Comparison of ENCODE assay signal across 8 cellular contexts in the genomic region with DNA sequence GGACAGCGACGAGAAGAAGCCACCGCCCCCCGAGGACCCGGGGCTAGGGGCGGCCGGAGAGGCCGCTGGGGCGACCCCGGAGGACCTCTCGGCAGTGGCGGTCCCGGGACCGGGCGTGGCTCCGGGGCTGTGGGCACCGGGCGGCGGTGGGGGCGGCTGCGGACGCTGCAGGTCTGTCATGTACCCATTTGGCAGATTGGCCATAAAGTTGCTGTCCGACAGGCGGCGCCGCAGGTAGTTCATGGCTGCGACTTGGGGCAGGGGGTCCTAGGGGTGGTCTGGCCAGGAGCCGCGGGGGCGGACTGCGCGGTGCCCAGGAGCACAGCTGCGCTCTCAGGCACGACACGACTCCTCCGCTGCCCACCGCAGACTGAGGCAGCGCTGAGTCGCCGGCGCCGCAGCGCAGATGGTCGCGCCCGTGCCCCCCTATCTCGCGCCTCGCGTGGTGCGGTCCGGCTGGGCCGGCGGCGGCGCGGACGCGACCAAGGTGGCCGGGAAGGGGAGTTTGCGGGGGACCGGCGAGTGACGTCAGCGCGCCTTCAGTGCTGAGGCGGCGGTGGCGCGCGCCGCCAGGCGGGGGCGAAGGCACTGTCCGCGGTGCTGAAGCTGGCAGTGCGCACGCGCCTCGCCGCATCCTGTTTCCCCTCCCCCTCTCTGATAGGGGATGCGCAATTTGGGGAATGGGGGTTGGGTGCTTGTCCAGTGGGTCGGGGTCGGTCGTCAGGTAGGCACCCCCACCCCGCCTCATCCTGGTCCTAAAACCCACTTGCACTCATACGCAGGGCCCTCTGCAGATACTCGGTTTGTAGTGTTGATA. TPM values are rescaled to one million over a fixed set of nuclear protein-coding genes. Genes with fewer than 3 reads are reported as not detected.
DNase-seq lines count a peak whose midpoint lies in the region; ATAC-seq and TF ChIP-seq lines count a peak whose summit lies in the region.

A gene (minus strand): TSS at position 372 of the 817 bp plus-strand sequence. CDS start 129 bp downstream, at position 243.

- no peak within 1 kb of the TSS for H3K27ac Mint-ChIP-seq in dendritic cell treated with granulocyte-macrophage colony-stimulating factor and Interleukin-4, amounts not matched to agents 40 ng/mL and 50 ng/mL, for 4 days

- TF ChIP-seq CTCF in GM12874 (IDR thresholded peaks at IDR 0.05; ENCODE audit: insufficient read depth, low read depth, low read length) (peak; percentile 57), liver (IDR thresholded peaks at IDR 0.05; ENCODE audit: low read depth, low read length, missing input control) (no peak)

- WGBS in liver = 3% methylated on average over 88 of the region's 88 CpGs

- H3K36me3 ChIP-seq in liver (ENCODE audit: control insufficient read depth in 4 of 4, insufficient read depth in 3 of 4, low read depth in 1 of 4, low read length in 3 of 4) = no peaks in the 10 kb centered on the region

- H3K4me1 Mint-ChIP-seq in dendritic cell treated with granulocyte-macrophage colony-stimulating factor and Interleukin-4, amounts not matched to agents 40 ng/mL and 50 ng/mL, for 4 days (ENCODE audit: low read depth) = peaks cover 27% of the 10 kb centered on the region

- no peaks in the 10 kb centered on the region for H3K9me3 Mint-ChIP-seq in dendritic cell treated with granulocyte-macrophage colony-stimulating factor and Interleukin-4, amounts not matched to agents 40 ng/mL and 50 ng/mL, for 4 days

- TF ChIP-seq RAD21 in liver (IDR thresholded peaks at IDR 0.05) = peak in 1 of 2 donors; percentile 11

- peaks cover 33% of the 10 kb centered on the region for H3K27me3 Mint-ChIP-seq in dendritic cell treated with granulocyte-macrophage colony-stimulating factor and Interleukin-4, amounts not matched to agents 40 ng/mL and 50 ng/mL, for 4 days

- peak within 1 kb of the TSS; percentile 60 for H3K4me3 Mint-ChIP-seq in dendritic cell treated with granulocyte-macrophage colony-stimulating factor and Interleukin-4, amounts not matched to agents 40 ng/mL and 50 ng/mL, for 4 days

- intact Hi-C loops in dendritic cell treated with granulocyte-macrophage colony-stimulating factor and Interleukin-4, amounts not matched to agents 40 ng/mL and 50 ng/mL, for 4 days (cut with micrococcal nuclease) = no loop called here

- no peaks in the 10 kb centered on the region for H3K27me3 ChIP-seq in liver (ENCODE audit: control insufficient read depth in 4 of 4, insufficient read depth in 4 of 4, low read length in 3 of 4)

- H3K36me3 Mint-ChIP-seq in dendritic cell treated with granulocyte-macrophage colony-stimulating factor and Interleukin-4, amounts not matched to agents 40 ng/mL and 50 ng/mL, for 4 days (ENCODE audit: low read depth) = peaks cover 2% of the 10 kb centered on the region

- H3K4me1 ChIP-seq in liver (ENCODE audit: control insufficient read depth in 4 of 4, insufficient read depth in 4 of 4, low read length in 3 of 4) = peaks cover 0 to 4% (median 0%) of the 10 kb centered on the region in 4 donors

- DNase-seq in NCI-H460 (ENCODE audit: extremely low read depth, low read depth) (peak; percentile 71), HT-29 (ENCODE audit: low spot score) (no peak)
- peak; percentile 73 to 74 for DNase-seq in activated CD4-positive, alpha-beta T cell treated with anti-CD3 and anti-CD28 coated beads, Interleukin-2, amount 50 U/mL, for 4 hours
- peak; percentile 79 for DNase-seq in stimulated activated CD4-positive, alpha-beta T cell treated with anti-CD3 and anti-CD28 coated beads, Interleukin-4, amount 100 ng/mL, for 1 hour

- peak within 1 kb of the TSS; percentile 29 to 43 (median 42) for H3K4me3 ChIP-seq in liver (ENCODE audit: low read depth in 1 of 3, low read length in 3 of 3)

- ATAC-seq in HG03135 (IDR thresholded peaks at IDR 0.05; ENCODE audit: unreplicated experiment) = peak; percentile 76

- H3K27ac ChIP-seq in liver (ENCODE audit: low read depth in 1 of 2, low read length in 2 of 2) = no peak within 1 kb of the TSS

- no peak within 1 kb of the TSS for H3K9ac ChIP-seq in liver (ENCODE audit: low read depth in 1 of 2, low read length in 2 of 2)

- no peaks in the 10 kb centered on the region for H3K9me3 ChIP-seq in liver (ENCODE audit: control insufficient read depth in 4 of 4, low read length in 3 of 4)

TF ChIP-seq in liver, 16 proteins besides CTCF, POLR2A, EP300 and RAD21:
- TF ChIP-seq JUND (IDR thresholded peaks at IDR 0.05) (no peak), FOXA2 (IDR thresholded peaks at IDR 0.05) (no peak), TAF1 (conservative IDR thresholded peaks at IDR 0.05) (no peak), NR2F2 (IDR thresholded peaks at IDR 0.05) (no peak), FOXA1 (IDR thresholded peaks at IDR 0.05) (no peak), HNF4A (conservative IDR thresholded peaks at IDR 0.05) (no peak), EGR1 (IDR thresholded peaks at IDR 0.05; ENCODE audit: low read depth in 2 of 2) (peak; percentile 82 to 90), HNF4G (IDR thresholded peaks at IDR 0.05) (no peak), YY1 (IDR thresholded peaks at IDR 0.05) (no peak), RXRA (IDR thresholded peaks at IDR 0.05) (no peak)
- TF ChIP-seq, protein P1, sequence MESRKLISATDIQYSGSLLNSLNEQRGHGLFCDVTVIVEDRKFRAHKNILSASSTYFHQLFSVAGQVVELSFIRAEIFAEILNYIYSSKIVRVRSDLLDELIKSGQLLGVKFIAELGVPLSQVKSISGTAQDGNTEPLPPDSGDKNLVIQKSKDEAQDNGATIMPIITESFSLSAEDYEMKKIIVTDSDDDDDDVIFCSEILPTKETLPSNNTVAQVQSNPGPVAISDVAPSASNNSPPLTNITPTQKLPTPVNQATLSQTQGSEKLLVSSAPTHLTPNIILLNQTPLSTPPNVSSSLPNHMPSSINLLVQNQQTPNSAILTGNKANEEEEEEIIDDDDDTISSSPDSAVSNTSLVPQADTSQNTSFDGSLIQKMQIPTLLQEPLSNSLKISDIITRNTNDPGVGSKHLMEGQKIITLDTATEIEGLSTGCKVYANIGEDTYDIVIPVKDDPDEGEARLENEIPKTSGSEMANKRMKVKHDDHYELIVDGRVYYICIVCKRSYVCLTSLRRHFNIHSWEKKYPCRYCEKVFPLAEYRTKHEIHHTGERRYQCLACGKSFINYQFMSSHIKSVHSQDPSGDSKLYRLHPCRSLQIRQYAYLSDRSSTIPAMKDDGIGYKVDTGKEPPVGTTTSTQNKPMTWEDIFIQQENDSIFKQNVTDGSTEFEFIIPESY (IDR thresholded peaks at IDR 0.05) = no peak
- TF ChIP-seq, protein P2, sequence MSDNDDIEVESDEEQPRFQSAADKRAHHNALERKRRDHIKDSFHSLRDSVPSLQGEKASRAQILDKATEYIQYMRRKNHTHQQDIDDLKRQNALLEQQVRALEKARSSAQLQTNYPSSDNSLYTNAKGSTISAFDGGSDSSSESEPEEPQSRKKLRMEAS (IDR thresholded peaks at IDR 0.05) = no peak
- TF ChIP-seq, protein P3, sequence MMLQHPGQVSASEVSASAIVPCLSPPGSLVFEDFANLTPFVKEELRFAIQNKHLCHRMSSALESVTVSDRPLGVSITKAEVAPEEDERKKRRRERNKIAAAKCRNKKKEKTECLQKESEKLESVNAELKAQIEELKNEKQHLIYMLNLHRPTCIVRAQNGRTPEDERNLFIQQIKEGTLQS (IDR thresholded peaks at IDR 0.05) = no peak
- TF ChIP-seq, protein P4, sequence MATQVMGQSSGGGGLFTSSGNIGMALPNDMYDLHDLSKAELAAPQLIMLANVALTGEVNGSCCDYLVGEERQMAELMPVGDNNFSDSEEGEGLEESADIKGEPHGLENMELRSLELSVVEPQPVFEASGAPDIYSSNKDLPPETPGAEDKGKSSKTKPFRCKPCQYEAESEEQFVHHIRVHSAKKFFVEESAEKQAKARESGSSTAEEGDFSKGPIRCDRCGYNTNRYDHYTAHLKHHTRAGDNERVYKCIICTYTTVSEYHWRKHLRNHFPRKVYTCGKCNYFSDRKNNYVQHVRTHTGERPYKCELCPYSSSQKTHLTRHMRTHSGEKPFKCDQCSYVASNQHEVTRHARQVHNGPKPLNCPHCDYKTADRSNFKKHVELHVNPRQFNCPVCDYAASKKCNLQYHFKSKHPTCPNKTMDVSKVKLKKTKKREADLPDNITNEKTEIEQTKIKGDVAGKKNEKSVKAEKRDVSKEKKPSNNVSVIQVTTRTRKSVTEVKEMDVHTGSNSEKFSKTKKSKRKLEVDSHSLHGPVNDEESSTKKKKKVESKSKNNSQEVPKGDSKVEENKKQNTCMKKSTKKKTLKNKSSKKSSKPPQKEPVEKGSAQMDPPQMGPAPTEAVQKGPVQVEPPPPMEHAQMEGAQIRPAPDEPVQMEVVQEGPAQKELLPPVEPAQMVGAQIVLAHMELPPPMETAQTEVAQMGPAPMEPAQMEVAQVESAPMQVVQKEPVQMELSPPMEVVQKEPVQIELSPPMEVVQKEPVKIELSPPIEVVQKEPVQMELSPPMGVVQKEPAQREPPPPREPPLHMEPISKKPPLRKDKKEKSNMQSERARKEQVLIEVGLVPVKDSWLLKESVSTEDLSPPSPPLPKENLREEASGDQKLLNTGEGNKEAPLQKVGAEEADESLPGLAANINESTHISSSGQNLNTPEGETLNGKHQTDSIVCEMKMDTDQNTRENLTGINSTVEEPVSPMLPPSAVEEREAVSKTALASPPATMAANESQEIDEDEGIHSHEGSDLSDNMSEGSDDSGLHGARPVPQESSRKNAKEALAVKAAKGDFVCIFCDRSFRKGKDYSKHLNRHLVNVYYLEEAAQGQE (IDR thresholded peaks at IDR 0.05) = peak; percentile 99

RNA-seq across cellular contexts. Expression of the gene that starts here (rescaled TPM):
- 0.14 TPM in 1 of 2 replicates, not detected in the other for total RNA-seq in NCI-H460 (2014; rRNA removed; shearing (Covaris generic))
- polyA plus RNA-seq in NCI-H460 (2014; cell fraction: nucleus; rRNA removed) = 0.29 and 0.58 TPM in 2 replicates
- under 1 TPM; 0.09 to 0.33 TPM for total RNA-seq in liver
- 1 to 10 TPM in 1 of 2 donors, under 1 TPM in 1; 0.86 to 2.5 TPM for polyA plus RNA-seq in liver
- not detected in 2 replicates for total RNA-seq in HT-29 (2014; rRNA removed; shearing (Covaris generic))

Comparison
In these comparisons a context has a peak if more than half of its experiments do, and no peak if none do; other contexts are left out.
1. Peak in DNase-seq in NCI-H460; RNA of the gene not detected or under 1 TPM.